In the genomic region with DNA sequence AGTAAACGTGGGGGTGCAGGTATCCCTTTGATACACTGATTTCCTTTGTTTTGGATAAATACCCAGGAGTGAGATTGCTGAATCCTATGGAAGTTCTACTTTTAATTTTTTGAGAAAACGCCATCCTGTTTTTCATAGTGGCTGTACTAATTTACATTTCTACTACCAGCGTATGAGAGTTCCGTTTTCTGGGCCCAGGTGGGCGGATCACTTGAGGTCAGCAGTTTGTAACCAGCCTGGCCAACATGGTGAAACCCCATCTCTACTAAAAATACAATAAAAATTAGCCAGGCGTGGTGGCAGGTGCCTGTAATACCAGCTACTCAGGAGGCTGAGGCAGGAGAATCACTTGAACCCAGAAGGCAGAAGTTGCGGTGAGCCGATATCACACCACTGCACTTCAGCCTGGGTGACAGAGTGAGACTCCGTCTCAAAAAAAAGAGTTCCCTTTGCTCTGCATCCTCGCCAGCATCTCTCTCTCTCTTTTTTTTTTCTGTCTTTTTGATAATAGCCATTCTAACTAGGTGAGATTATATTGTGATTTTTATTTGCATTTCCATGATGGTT, we compare ENCODE assay signal across 4 cellular contexts. TPM values are rescaled to one million over a fixed set of nuclear protein-coding genes. Genes with fewer than 3 reads are reported as not detected.
"Had no signal": no experiment of that assay in that cellular context is flagged by ENCODE, and none has a peak within 500 bp of the region (broad histone marks: within the 10 kb centered on the region; RNA-seq: fewer than 3 reads in every experiment).

No MANE protein-coding gene starts in this region.

RNA-seq across cellular contexts. Expression of a gene that starts 22.4 kb away (rescaled TPM):
- total RNA-seq: activated CD8-positive, alpha-beta T cell treated with anti-CD3 and anti-CD28 coated beads for 36 hours; activated T-cell treated with anti-CD3 and anti-CD28 coated beads, Interleukin-2, amount 50 U/mL, for 72 hours; activated T-helper 2 cell treated with anti-CD3 and anti-CD28 coated beads, Interferon-gamma antibody, Interleukin-2, Interleukin-4, amounts not matched to agents 10 μg/mL and 5 μg/mL and 100 μg/mL, durations not matched to agents 14 hours and 24 hours and 36 hours; T-helper 2 cell treated with Interferon-gamma antibody and Interleukin-4, amounts not matched to agents 100 ng/mL and 5 ng/mL, for 36 hours had no signal
